ENCODE assay signal across 17 cellular contexts in the genomic region with DNA sequence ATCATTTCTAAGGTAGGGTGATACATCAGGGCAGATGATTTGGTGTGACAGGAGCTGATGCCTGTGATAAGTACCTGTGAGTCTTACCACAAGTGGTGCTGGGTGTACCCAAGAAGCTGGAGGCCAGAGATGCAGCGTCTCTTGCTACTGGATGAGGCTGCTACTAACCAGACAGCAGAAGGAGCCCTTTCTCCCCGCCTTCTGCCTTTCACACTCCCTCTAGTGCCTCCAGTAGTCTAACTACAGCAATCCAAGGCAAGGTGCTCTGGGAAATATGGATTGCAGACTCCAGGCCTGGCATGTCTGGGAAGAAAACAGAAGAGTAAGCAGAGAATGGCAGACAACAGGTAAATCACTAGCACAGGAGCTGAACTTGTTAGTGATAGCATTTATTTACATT.
"Had no signal": no experiment of that assay in that cellular context is flagged by ENCODE, and none has a peak within 500 bp of the region (broad histone marks: within the 10 kb centered on the region; RNA-seq: fewer than 3 reads in every experiment).

No MANE protein-coding gene starts in this region.

- H3K9me3 Mint-ChIP-seq: activated T-cell treated with anti-CD3 and anti-CD28 coated beads, Interleukin-2, amount 50 U/mL, for 24 hours had no signal

- DNase-seq: activated CD4-positive, alpha-beta T cell treated with anti-CD3 and anti-CD28 coated beads, Interleukin-2, amount 50 U/mL, for 4 hours; activated CD4-positive, CD25-positive, alpha-beta regulatory T cell treated with anti-CD3 and anti-CD28 coated beads, Interleukin-2, amount 50 U/mL, for 72 hours; activated effector memory CD4-positive, alpha-beta T cell treated with anti-CD3 and anti-CD28 coated beads, Interleukin-2, amount 50 U/mL, for 16 hours; activated T-cell treated with anti-CD3 and anti-CD28 coated beads, Interleukin-2, amount 50 U/mL, for 24 hours; anterior cingulate cortex; glutamatergic neuron; left lung; nephron progenitor cell; psoas muscle; right lobe of liver; thyroid gland; uterus had no signal

- H3K27ac Mint-ChIP-seq: activated naive CD8-positive, alpha-beta T cell; activated T-cell treated with anti-CD3 and anti-CD28 coated beads, Interleukin-2, amount 50 U/mL, for 24 hours; memory B cell; nephron progenitor cell; stimulated activated effector memory CD8-positive, alpha-beta T cell treated with anti-CD3 and anti-CD28 coated beads, Interleukin-12 subunit alpha, Interleukin-12 subunit beta, amount 100 ng/mL, for 72 hours had no signal

- H3K27ac ChIP-seq: breast epithelium, esophagus muscularis mucosa, left lung, psoas muscle, right lobe of liver, thyroid gland, uterus had no signal

- H3K9me3 ChIP-seq: breast epithelium, left lung, right lobe of liver, thyroid gland, uterus had no signal

- H3K4me1 ChIP-seq: breast epithelium, esophagus muscularis mucosa, left lung, psoas muscle, right lobe of liver, thyroid gland, uterus had no signal

- H3K36me3 Mint-ChIP-seq: activated naive CD8-positive, alpha-beta T cell; memory B cell; stimulated activated effector memory CD8-positive, alpha-beta T cell treated with anti-CD3 and anti-CD28 coated beads, Interleukin-12 subunit alpha, Interleukin-12 subunit beta, amount 100 ng/mL, for 72 hours had no signal

- H3K4me3 ChIP-seq: breast epithelium, esophagus muscularis mucosa, left lung, psoas muscle, right lobe of liver, thyroid gland, uterus had no signal

- H3K27me3 ChIP-seq: breast epithelium, esophagus muscularis mucosa, left lung, right lobe of liver, thyroid gland, uterus had no signal

- H3K4me3 Mint-ChIP-seq: activated naive CD8-positive, alpha-beta T cell; activated T-cell treated with anti-CD3 and anti-CD28 coated beads, Interleukin-2, amount 50 U/mL, for 24 hours; memory B cell; nephron progenitor cell; stimulated activated effector memory CD8-positive, alpha-beta T cell treated with anti-CD3 and anti-CD28 coated beads, Interleukin-12 subunit alpha, Interleukin-12 subunit beta, amount 100 ng/mL, for 72 hours had no signal

- H3K27me3 Mint-ChIP-seq: activated naive CD8-positive, alpha-beta T cell; activated T-cell treated with anti-CD3 and anti-CD28 coated beads, Interleukin-2, amount 50 U/mL, for 24 hours had no signal

- H3K36me3 ChIP-seq: breast epithelium, esophagus muscularis mucosa, left lung, right lobe of liver, thyroid gland, uterus had no signal

- H3K4me1 Mint-ChIP-seq: memory B cell; nephron progenitor cell; stimulated activated effector memory CD8-positive, alpha-beta T cell treated with anti-CD3 and anti-CD28 coated beads, Interleukin-12 subunit alpha, Interleukin-12 subunit beta, amount 100 ng/mL, for 72 hours had no signal

- ATAC-seq: left lung; psoas muscle; right lobe of liver; stimulated activated effector memory CD8-positive, alpha-beta T cell treated with anti-CD3 and anti-CD28 coated beads, Interleukin-12 subunit alpha, Interleukin-12 subunit beta, amount 100 ng/mL, for 72 hours had no signal
